In genomic region chr13:30673669-30674521, GRCh38 we compare ENCODE assay signal across 8 cellular contexts. TPM values are rescaled to one million over a fixed set of nuclear protein-coding genes. Genes with fewer than 3 reads are reported as not detected.
DNase-seq lines count a peak whose midpoint lies in the region; TF ChIP-seq lines count a peak whose summit lies in the region.

No MANE protein-coding gene starts in this region.

- H3K36me3 Mint-ChIP-seq in endodermal cell (ENCODE audit: low read depth) (no peaks in the 10 kb centered on the region), mesothelial cell of epicardium (no peaks in the 10 kb centered on the region)

- H3K9me3 Mint-ChIP-seq in endodermal cell = no peaks in the 10 kb centered on the region
- no peaks in the 10 kb centered on the region for H3K9me3 Mint-ChIP-seq in mesothelial cell of epicardium

- H3K36me3 ChIP-seq in endodermal cell (ENCODE audit: control insufficient read depth, insufficient read depth, low read length) = no peaks in the 10 kb centered on the region

- peak overlapping the region; percentile 35 for H3K9ac ChIP-seq in endodermal cell (ENCODE audit: extremely low read depth, low read length, poor library complexity, severe bottlenecking)

- H3K4me1 Mint-ChIP-seq in endodermal cell = peaks cover 3% of the 10 kb centered on the region
- H3K4me1 Mint-ChIP-seq in mesothelial cell of epicardium = peaks cover 8% of the 10 kb centered on the region

- no peaks in the 10 kb centered on the region for H3K9me3 ChIP-seq in endodermal cell (ENCODE audit: control insufficient read depth, low read length)

- TF ChIP-seq CTCF in GM20000 (IDR thresholded peaks at IDR 0.05; ENCODE audit: extremely low read depth, missing control alignments) (peak; percentile 85), endodermal cell (conservative IDR thresholded peaks at IDR 0.05) (peak; percentile 92), mesothelial cell of epicardium (IDR thresholded peaks at IDR 0.05; ENCODE audit: unreplicated experiment) (peak; percentile 74)

- H3K4me3 Mint-ChIP-seq in endodermal cell (peak overlapping the region; percentile 70), mesothelial cell of epicardium (peak overlapping the region; percentile 86)

- no peaks in the 10 kb centered on the region for H3K4me1 ChIP-seq in endodermal cell (ENCODE audit: control insufficient read depth, insufficient read depth, low read length)

- peak overlapping the region; percentile 76 for H3K4me3 ChIP-seq in endodermal cell (ENCODE audit: low read length)

- WGBS in endodermal cell (ENCODE audit: insufficient coverage in 1 of 2, insufficient read length in 1 of 2), 2 experiments = 3 to 4% methylated on average over 33 to 72 of the region's 72 CpGs

- peak; percentile 97 for DNase-seq in COLO668 (lab: John Stamatoyannopoulos, UW; ENCODE audit: unreplicated experiment)
- DNase-seq in GM20000 (ENCODE audit: low spot score) = peak; percentile 93
- peak; percentile 77 for DNase-seq in HS-27A (ENCODE audit: low read depth)
- peak; percentile 98 for DNase-seq in NOMO-1 treated with dmso at 0.1 percent for 144 hours (lab: John Stamatoyannopoulos, UW; ENCODE audit: unreplicated experiment)
- DNase-seq in activated CD8-positive, alpha-beta memory T cell treated with anti-CD3 and anti-CD28 coated beads, Interleukin-2, amount 50 U/mL, for 1 hour (ENCODE audit: extremely low read depth) = peak; percentile 70
- DNase-seq in endodermal cell = peak; percentile 95
- DNase-seq in mesothelial cell of epicardium (ENCODE audit: low spot score in 2 of 2, unreplicated experiment in 2 of 2) = peak; percentile 75 to 93
- peak; percentile 85 to 87 for DNase-seq in stimulated activated CD8-positive, alpha-beta memory T cell treated with anti-CD3 and anti-CD28 coated beads, Interleukin-15, amount 100 ng/mL, for 48 hours (ENCODE audit: low read depth in 2 of 2)

- no peak overlapping the region for H3K27ac ChIP-seq in endodermal cell (ENCODE audit: low read depth, low read length)

- peaks cover 16% of the 10 kb centered on the region for H3K27me3 Mint-ChIP-seq in endodermal cell (ENCODE audit: insufficient read depth)
- no peaks in the 10 kb centered on the region for H3K27me3 Mint-ChIP-seq in mesothelial cell of epicardium (ENCODE audit: low read depth)

- H3K27me3 ChIP-seq in endodermal cell (ENCODE audit: control insufficient read depth, insufficient read depth, low read length, poor library complexity, severe bottlenecking) = no peaks in the 10 kb centered on the region

- H3K27ac Mint-ChIP-seq in endodermal cell (peak overlapping the region; percentile 85), mesothelial cell of epicardium (peak overlapping the region; percentile 87)

RNA-seq across cellular contexts. Expression of gene USPL1, which starts 56.2 kb away (rescaled TPM):
- total RNA-seq in endodermal cell = 10 to 100 TPM; 17.9 to 19.3 TPM
- polyA plus RNA-seq in endodermal cell (2013, experiment 1 of 2) = 22.4 TPM
- polyA plus RNA-seq in endodermal cell (2013, experiment 2 of 2) = 21.4 TPM
- total RNA-seq in mesothelial cell of epicardium = 21.4 to 23.1 TPM (median 21.7 TPM) in 3 replicates
